Comparison of ENCODE assay signal across 18 cellular contexts in genomic region chr2:241037498-241037897, GRCh38. TPM values are rescaled to one million over a fixed set of nuclear protein-coding genes. Genes with fewer than 3 reads are reported as not detected.
DNase-seq lines count a peak whose midpoint lies in the region; ATAC-seq and TF ChIP-seq lines count a peak whose summit lies in the region.
"Had no signal": no experiment of that assay in that cellular context is flagged by ENCODE, and none has a peak within 500 bp of the region (broad histone marks: within the 10 kb centered on the region; RNA-seq: fewer than 3 reads in every experiment).

No MANE protein-coding gene starts in this region.

- H3K27me3 ChIP-seq in H7 (ENCODE audit: control insufficient read depth, insufficient read depth, low read length) = peaks cover 9% of the 10 kb centered on the region
- H3K27me3 ChIP-seq: colonic mucosa, gastrocnemius medialis, vagina had no signal

- peaks cover 30% of the 10 kb centered on the region for H3K4me1 Mint-ChIP-seq in activated T-cell treated with anti-CD3 and anti-CD28 coated beads, Interleukin-2, amount 50 U/mL, for 24 hours (ENCODE audit: low read depth)
- no peaks in the 10 kb centered on the region for H3K4me1 Mint-ChIP-seq in activated T-cell treated with anti-CD3 and anti-CD28 coated beads, Interleukin-2, amount 50 U/mL, for 72 hours (ENCODE audit: low read depth)
- H3K4me1 Mint-ChIP-seq in activated T-helper 2 cell treated with anti-CD3 and anti-CD28 coated beads, Interferon-gamma antibody, Interleukin-2, Interleukin-4, amounts not matched to agents 10 μg/mL and 5 μg/mL and 100 μg/mL, durations not matched to agents 14 hours and 24 hours and 36 hours (ENCODE audit: low read depth) = peaks cover 20% of the 10 kb centered on the region
- H3K4me1 Mint-ChIP-seq in osteocyte (ENCODE audit: unreplicated experiment) (no peaks in the 10 kb centered on the region), progenitor cell of endocrine pancreas (ENCODE audit: low read depth) (no peaks in the 10 kb centered on the region)
- H3K4me1 Mint-ChIP-seq: neural crest cell had no signal

- no peaks in the 10 kb centered on the region for H3K27me3 Mint-ChIP-seq in activated T-cell treated with anti-CD3 and anti-CD28 coated beads, Interleukin-2, amount 50 U/mL, for 24 hours
- H3K27me3 Mint-ChIP-seq in activated T-cell treated with anti-CD3 and anti-CD28 coated beads, Interleukin-2, amount 50 U/mL, for 72 hours (ENCODE audit: low read depth) = no peaks in the 10 kb centered on the region
- H3K27me3 Mint-ChIP-seq in activated T-helper 2 cell treated with anti-CD3 and anti-CD28 coated beads, Interferon-gamma antibody, Interleukin-2, Interleukin-4, amounts not matched to agents 10 μg/mL and 5 μg/mL and 100 μg/mL, durations not matched to agents 14 hours and 24 hours and 36 hours (ENCODE audit: low read depth) = peaks cover 3% of the 10 kb centered on the region
- H3K27me3 Mint-ChIP-seq in osteocyte (ENCODE audit: unreplicated experiment) (peaks cover 25% of the 10 kb centered on the region), progenitor cell of endocrine pancreas (peaks cover 49% of the 10 kb centered on the region)

- ATAC-seq in activated T-cell treated with anti-CD3 and anti-CD28 coated beads, Interleukin-2, amount 50 U/mL, for 72 hours (replicated peaks in 1 of 2) = no peak
- ATAC-seq: gastrocnemius medialis had no signal

- peak overlapping the region; percentile 66 for H3K4me3 Mint-ChIP-seq in activated T-cell treated with anti-CD3 and anti-CD28 coated beads, Interleukin-2, amount 50 U/mL, for 24 hours
- peak overlapping the region in 1 of 2 donors; percentile 78 for H3K4me3 Mint-ChIP-seq in activated T-cell treated with anti-CD3 and anti-CD28 coated beads, Interleukin-2, amount 50 U/mL, for 72 hours
- peak overlapping the region; percentile 71 for H3K4me3 Mint-ChIP-seq in activated T-helper 2 cell treated with anti-CD3 and anti-CD28 coated beads, Interferon-gamma antibody, Interleukin-2, Interleukin-4, amounts not matched to agents 10 μg/mL and 5 μg/mL and 100 μg/mL, durations not matched to agents 14 hours and 24 hours and 36 hours (ENCODE audit: low read depth)
- H3K4me3 Mint-ChIP-seq in osteocyte (ENCODE audit: unreplicated experiment) (no peak overlapping the region), progenitor cell of endocrine pancreas (ENCODE audit: low read depth) (no peak overlapping the region)
- H3K4me3 Mint-ChIP-seq: neural crest cell had no signal

- intact Hi-C loops in activated T-helper 2 cell treated with anti-CD3 and anti-CD28 coated beads, Interferon-gamma antibody, Interleukin-2, Interleukin-4, amounts not matched to agents 10 μg/mL and 5 μg/mL and 100 μg/mL, durations not matched to agents 14 hours and 24 hours and 36 hours (cut with micrococcal nuclease) = no loop called here

- TF ChIP-seq CTCF in osteocyte (IDR thresholded peaks at IDR 0.05) (no peak), progenitor cell of endocrine pancreas (IDR thresholded peaks at IDR 0.05; ENCODE audit: unreplicated experiment) (no peak), foreskin fibroblast (IDR thresholded peaks at IDR 0.05; ENCODE audit: low read depth, low read length) (no peak)

- peaks cover 2% of the 10 kb centered on the region for H3K36me3 Mint-ChIP-seq in activated T-cell treated with anti-CD3 and anti-CD28 coated beads, Interleukin-2, amount 50 U/mL, for 24 hours (ENCODE audit: low read depth)
- H3K36me3 Mint-ChIP-seq in activated T-cell treated with anti-CD3 and anti-CD28 coated beads, Interleukin-2, amount 50 U/mL, for 72 hours (ENCODE audit: insufficient read depth in 2 of 2) = no peaks in the 10 kb centered on the region
- no peaks in the 10 kb centered on the region for H3K36me3 Mint-ChIP-seq in activated T-helper 2 cell treated with anti-CD3 and anti-CD28 coated beads, Interferon-gamma antibody, Interleukin-2, Interleukin-4, amounts not matched to agents 10 μg/mL and 5 μg/mL and 100 μg/mL, durations not matched to agents 14 hours and 24 hours and 36 hours (ENCODE audit: low read depth)
- H3K36me3 Mint-ChIP-seq in osteocyte (ENCODE audit: unreplicated experiment) = peaks cover 4% of the 10 kb centered on the region
- H3K36me3 Mint-ChIP-seq in progenitor cell of endocrine pancreas (ENCODE audit: insufficient read depth) = no peaks in the 10 kb centered on the region

- H3K36me3 ChIP-seq in H7 (replicated peaks; ENCODE audit: control insufficient read depth, insufficient read depth, low read length) = no peaks in the 10 kb centered on the region
- H3K36me3 ChIP-seq: colonic mucosa had no signal

- DNase-seq in activated T-cell treated with anti-CD3 and anti-CD28 coated beads, Interleukin-2, amount 50 U/mL, for 24 hours = no peak
- DNase-seq in activated T-cell treated with anti-CD3 and anti-CD28 coated beads, Interleukin-2, amount 50 U/mL, for 72 hours = no peak
- DNase-seq in H7 = peak; percentile 46
- DNase-seq in activated T-helper 2 cell treated with anti-CD3 and anti-CD28 coated beads, Interferon-gamma antibody, Interleukin-2, Interleukin-4, amounts not matched to agents 10 μg/mL and 5 μg/mL and 100 μg/mL, durations not matched to agents 14 hours and 24 hours and 36 hours (ENCODE audit: low spot score) = no peak
- peak; percentile 81 for DNase-seq in osteocyte (ENCODE audit: extremely low spot score, unreplicated experiment)
- DNase-seq in stimulated activated CD4-positive, alpha-beta T cell treated with anti-CD3 and anti-CD28 coated beads, Interleukin-2, amount 100 ng/mL, for 48 hours = no peak
- DNase-seq in progenitor cell of endocrine pancreas (ENCODE audit: low spot score, unreplicated experiment) = no peak
- no peak for DNase-seq in foreskin fibroblast
- DNase-seq: activated CD4-positive, alpha-beta T cell treated with anti-CD3 and anti-CD28 coated beads for 48 hours; colonic mucosa; gastrocnemius medialis; HCEC 1CT; lower lobe of right lung; NCI-H1436 treated with DMSO at 0.1 percent for 48 hours; SHP77 had no signal

- H3K27ac Mint-ChIP-seq in activated T-cell treated with anti-CD3 and anti-CD28 coated beads, Interleukin-2, amount 50 U/mL, for 24 hours = no peak overlapping the region
- H3K27ac Mint-ChIP-seq in activated T-cell treated with anti-CD3 and anti-CD28 coated beads, Interleukin-2, amount 50 U/mL, for 72 hours = no peak overlapping the region
- H3K27ac Mint-ChIP-seq in activated T-helper 2 cell treated with anti-CD3 and anti-CD28 coated beads, Interferon-gamma antibody, Interleukin-2, Interleukin-4, amounts not matched to agents 10 μg/mL and 5 μg/mL and 100 μg/mL, durations not matched to agents 14 hours and 24 hours and 36 hours = no peak overlapping the region
- H3K27ac Mint-ChIP-seq in osteocyte (ENCODE audit: unreplicated experiment) (no peak overlapping the region), progenitor cell of endocrine pancreas (no peak overlapping the region)

- H3K9me3 Mint-ChIP-seq in activated T-cell treated with anti-CD3 and anti-CD28 coated beads, Interleukin-2, amount 50 U/mL, for 24 hours = no peaks in the 10 kb centered on the region
- no peaks in the 10 kb centered on the region for H3K9me3 Mint-ChIP-seq in activated T-cell treated with anti-CD3 and anti-CD28 coated beads, Interleukin-2, amount 50 U/mL, for 72 hours
- no peaks in the 10 kb centered on the region for H3K9me3 Mint-ChIP-seq in activated T-helper 2 cell treated with anti-CD3 and anti-CD28 coated beads, Interferon-gamma antibody, Interleukin-2, Interleukin-4, amounts not matched to agents 10 μg/mL and 5 μg/mL and 100 μg/mL, durations not matched to agents 14 hours and 24 hours and 36 hours
- H3K9me3 Mint-ChIP-seq in osteocyte (ENCODE audit: unreplicated experiment) = no peaks in the 10 kb centered on the region
- H3K9me3 Mint-ChIP-seq in progenitor cell of endocrine pancreas (ENCODE audit: low read depth) = no peaks in the 10 kb centered on the region
- H3K9me3 Mint-ChIP-seq: neural crest cell had no signal

- H3K4me3 ChIP-seq in H7 (ENCODE audit: insufficient read depth, low read depth, low read length) = no peak overlapping the region
- no peak overlapping the region for H3K4me3 ChIP-seq in foreskin fibroblast (ENCODE audit: low read depth in 1 of 2, low read length in 2 of 2)
- H3K4me3 ChIP-seq: gastrocnemius medialis had no signal

RNA-seq across cellular contexts. Expression of gene SNED1, which starts 39.1 kb away (rescaled TPM):
- total RNA-seq in activated T-cell treated with anti-CD3 and anti-CD28 coated beads, Interleukin-2, amount 50 U/mL, for 72 hours = 1 to 10 TPM in 1 of 2 donors, under 1 TPM in 1; 0.36 to 4.1 TPM
- total RNA-seq in H7 (2014; rRNA removed; shearing (Covaris generic)) = 0.52 and 1.1 TPM in 2 replicates
- 1.5 and 1.7 TPM in 2 replicates for total RNA-seq in activated T-helper 2 cell treated with anti-CD3 and anti-CD28 coated beads, Interferon-gamma antibody, Interleukin-2, Interleukin-4, amounts not matched to agents 10 μg/mL and 5 μg/mL and 100 μg/mL, durations not matched to agents 14 hours and 24 hours and 36 hours
- total RNA-seq in osteocyte = 17.6 and 19.4 TPM in 2 replicates
- 2.2 and 2.5 TPM in 2 replicates for total RNA-seq in progenitor cell of endocrine pancreas
- total RNA-seq: HT-29 had no signal

Comparison
In these comparisons a context has a peak if more than half of its experiments do, and no peak if none do; other contexts are left out.
1. DNase-seq: peak in H7 (single experiment) and osteocyte (single experiment); none in activated T-cell treated with anti-CD3 and anti-CD28 coated beads, Interleukin-2, amount 50 U/mL, for 24 hours (single experiment), activated T-cell treated with anti-CD3 and anti-CD28 coated beads, Interleukin-2, amount 50 U/mL, for 72 hours (0 of 2), activated T-helper 2 cell treated with anti-CD3 and anti-CD28 coated beads, Interferon-gamma antibody, Interleukin-2, Interleukin-4, amounts not matched to agents 10 μg/mL and 5 μg/mL and 100 μg/mL, durations not matched to agents 14 hours and 24 hours and 36 hours (single experiment), stimulated activated CD4-positive, alpha-beta T cell treated with anti-CD3 and anti-CD28 coated beads, Interleukin-2, amount 100 ng/mL, for 48 hours (0 of 2), progenitor cell of endocrine pancreas (single experiment) and foreskin fibroblast (0 of 2).
2. H3K4me3 Mint-ChIP-seq: peak in activated T-cell treated with anti-CD3 and anti-CD28 coated beads, Interleukin-2, amount 50 U/mL, for 24 hours (single experiment) and activated T-helper 2 cell treated with anti-CD3 and anti-CD28 coated beads, Interferon-gamma antibody, Interleukin-2, Interleukin-4, amounts not matched to agents 10 μg/mL and 5 μg/mL and 100 μg/mL, durations not matched to agents 14 hours and 24 hours and 36 hours (single experiment); none in osteocyte (single experiment) and progenitor cell of endocrine pancreas (single experiment).